8 cellular contexts compared by ENCODE assay signal in the genomic region with DNA sequence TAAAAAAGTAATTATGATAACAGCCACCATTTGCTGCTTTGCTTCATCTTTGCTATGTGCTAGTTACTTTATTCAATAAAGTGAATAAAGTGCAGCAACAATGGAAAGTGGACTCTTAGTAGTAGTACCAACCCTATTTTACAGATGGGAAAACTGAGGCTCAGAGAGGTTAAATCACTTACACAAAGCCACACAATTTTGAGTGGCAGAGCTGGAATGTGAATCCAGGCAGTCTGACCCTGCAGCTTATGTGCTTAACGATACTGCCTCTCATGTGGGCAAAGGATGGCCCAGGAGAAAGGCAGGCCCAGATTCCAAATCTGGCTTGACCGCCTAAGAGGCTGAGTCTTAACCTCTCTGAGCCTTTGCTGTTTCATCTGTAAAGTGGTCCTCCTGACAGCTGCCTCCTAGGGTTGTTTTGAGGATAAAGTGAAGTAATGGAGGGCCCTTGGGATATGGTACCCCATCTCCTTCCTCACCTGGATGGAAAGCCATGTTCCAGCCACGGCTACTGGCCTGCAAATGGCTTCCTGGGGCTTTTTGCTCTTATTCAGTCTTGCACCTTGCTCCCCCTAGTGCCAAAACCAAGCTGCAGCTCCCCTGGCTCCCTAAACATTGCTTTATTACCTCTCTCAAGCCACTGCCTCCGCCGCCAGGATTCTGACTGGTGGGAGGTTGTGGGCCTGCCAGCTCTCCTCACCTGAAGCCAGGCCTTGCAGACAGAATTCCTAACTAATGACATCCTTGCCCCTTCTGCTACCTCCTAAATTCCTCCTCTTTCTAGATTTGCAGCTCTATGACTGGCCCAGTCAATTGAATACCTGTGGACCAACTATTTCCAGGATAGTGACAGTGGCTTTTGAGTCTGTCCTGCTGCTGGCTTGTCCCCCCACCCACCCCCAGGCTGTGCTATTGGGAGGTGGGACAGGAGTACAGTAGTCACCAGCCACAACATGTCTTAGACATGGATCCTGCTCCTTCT.
DNase-seq lines count a peak whose midpoint lies in the region; ATAC-seq and TF ChIP-seq lines count a peak whose summit lies in the region.

No MANE protein-coding gene starts in this region.

- POLR2A ChIA-PET in naive thymus-derived CD4-positive, alpha-beta T cell (lab: Charles Lee): interaction anchor here (0.6 to 2.9 kb wide), 7 partner anchors 23 to 341 kb away, joined by 3 to 33 read pairs (median 3); a partner anchor contains a TSS

- in situ Hi-C loops in gastrocnemius medialis (cut with MboI; ENCODE audit: low sequenced_read_pairs in 4 of 4): no loop called here

- H3K27me3 ChIP-seq in naive thymus-derived CD4-positive, alpha-beta T cell (ENCODE audit: control insufficient read depth in 2 of 2, insufficient read depth in 2 of 2, low read length in 2 of 2): no peaks in the 10 kb centered on the region
- H3K27me3 ChIP-seq in suprapubic skin (no peaks in the 10 kb centered on the region), gastrocnemius medialis (no peaks in the 10 kb centered on the region)

- H3K36me3 ChIP-seq in naive thymus-derived CD4-positive, alpha-beta T cell (ENCODE audit: control insufficient read depth in 2 of 3, insufficient read depth in 3 of 3, low read length in 3 of 3): no peaks in the 10 kb centered on the region
- H3K36me3 ChIP-seq in suprapubic skin: no peaks in the 10 kb centered on the region
- H3K36me3 ChIP-seq in gastrocnemius medialis: no peaks in the 10 kb centered on the region

- H3K4me1 ChIP-seq in naive thymus-derived CD4-positive, alpha-beta T cell (ENCODE audit: control insufficient read depth in 2 of 2, insufficient read depth in 2 of 2, low read length in 2 of 2): no peaks in the 10 kb centered on the region
- H3K4me1 ChIP-seq in suprapubic skin (peaks cover 13% of the 10 kb centered on the region), gastrocnemius medialis (no peaks in the 10 kb centered on the region)

- H3K27me3 Mint-ChIP-seq in activated CD4-positive, alpha-beta T cell treated with anti-CD3 and anti-CD28 coated beads, Interleukin-2, amount 10 ng/mL, durations not matched to agents 24 days and 14 days: no peaks in the 10 kb centered on the region
- H3K27me3 Mint-ChIP-seq in naive thymus-derived CD4-positive, alpha-beta T cell: no peaks in the 10 kb centered on the region

- peaks cover 30% of the 10 kb centered on the region for H3K4me1 Mint-ChIP-seq in activated CD4-positive, alpha-beta T cell treated with anti-CD3 and anti-CD28 coated beads, Interleukin-2, amount 10 ng/mL, durations not matched to agents 24 days and 14 days
- H3K4me1 Mint-ChIP-seq in naive thymus-derived CD4-positive, alpha-beta T cell: peaks cover 10 to 48% (median 26%) of the 10 kb centered on the region in 7 donors

- no peak for TF ChIP-seq EP300 in suprapubic skin (IDR thresholded peaks at IDR 0.05)

- H3K27ac Mint-ChIP-seq in activated CD4-positive, alpha-beta T cell treated with anti-CD3 and anti-CD28 coated beads, Interleukin-2, amount 10 ng/mL, durations not matched to agents 24 days and 14 days: no peak overlapping the region
- H3K27ac Mint-ChIP-seq in naive thymus-derived CD4-positive, alpha-beta T cell: peak overlapping the region in 7 of 9 donors; percentile 34 to 90 (median 57)

- peak; percentile 78 for ATAC-seq in naive thymus-derived CD4-positive, alpha-beta T cell
- no peak for ATAC-seq in gastrocnemius medialis

- TF ChIP-seq POLR2A in suprapubic skin (IDR thresholded peaks at IDR 0.05): no peak
- TF ChIP-seq POLR2A in gastrocnemius medialis (IDR thresholded peaks at IDR 0.05): no peak

- no peak for DNase-seq in AG09319 (ENCODE audit: extremely low read depth, low read depth)
- peak; percentile 16 for DNase-seq in GM19238 (ENCODE audit: insufficient read length, low spot score)
- DNase-seq in NCI-H345 (lab: John Stamatoyannopoulos, UW): peak; percentile 60
- DNase-seq in activated CD4-positive, alpha-beta T cell treated with anti-CD3 and anti-CD28 coated beads, Interleukin-2, amount 10 ng/mL, durations not matched to agents 24 days and 14 days: peak; percentile 89
- DNase-seq in dedifferentiated amniotic fluid mesenchymal stem cell (ENCODE audit: extremely low spot score): peak; percentile 52
- peak; percentile 16 to 69 (median 61) for DNase-seq in naive thymus-derived CD4-positive, alpha-beta T cell
- no peak for DNase-seq in suprapubic skin (ENCODE audit: low spot score in 2 of 2)
- DNase-seq in gastrocnemius medialis: no peak

- no peak overlapping the region for H3K4me3 Mint-ChIP-seq in activated CD4-positive, alpha-beta T cell treated with anti-CD3 and anti-CD28 coated beads, Interleukin-2, amount 10 ng/mL, durations not matched to agents 24 days and 14 days
- peak overlapping the region in 4 of 10 donors; percentile 12 to 48 (median 24) for H3K4me3 Mint-ChIP-seq in naive thymus-derived CD4-positive, alpha-beta T cell

- H3K36me3 Mint-ChIP-seq in activated CD4-positive, alpha-beta T cell treated with anti-CD3 and anti-CD28 coated beads, Interleukin-2, amount 10 ng/mL, durations not matched to agents 24 days and 14 days (ENCODE audit: low read depth): peaks cover 1% of the 10 kb centered on the region
- peaks cover 0 to 15% (median 0%) of the 10 kb centered on the region in 5 donors for H3K36me3 Mint-ChIP-seq in naive thymus-derived CD4-positive, alpha-beta T cell

- H3K9me3 Mint-ChIP-seq in activated CD4-positive, alpha-beta T cell treated with anti-CD3 and anti-CD28 coated beads, Interleukin-2, amount 10 ng/mL, durations not matched to agents 24 days and 14 days: no peaks in the 10 kb centered on the region
- H3K9me3 Mint-ChIP-seq in naive thymus-derived CD4-positive, alpha-beta T cell: peaks cover 0 to 3% (median 0%) of the 10 kb centered on the region in 11 donors

- TF ChIP-seq CTCF in AG09319 (IDR thresholded peaks at IDR 0.05; ENCODE audit: low read depth, low read length): peak; percentile 71
- TF ChIP-seq CTCF in suprapubic skin (IDR thresholded peaks at IDR 0.05): peak; percentile 17 to 56
- TF ChIP-seq CTCF in gastrocnemius medialis (IDR thresholded peaks at IDR 0.05 in 4 of 5, conservative IDR thresholded peaks at IDR 0.05 in 1 of 5): no peak

- CTCF ChIA-PET in naive thymus-derived CD4-positive, alpha-beta T cell (lab: Charles Lee): interaction anchor here (0.6 to 7.5 kb wide), 18 partner anchors 8 to 448 kb away, joined by 3 to 84 read pairs (median 4); no protein-coding TSS in a partner anchor

- intact Hi-C loops in activated CD4-positive, alpha-beta T cell treated with anti-CD3 and anti-CD28 coated beads, Interleukin-2, amount 10 ng/mL, durations not matched to agents 24 days and 14 days (cut with micrococcal nuclease): loop anchor here (1.0 to 10.0 kb wide), 5 partner anchors 30 to 271 kb away; a partner anchor contains a TSS
- intact Hi-C loops in naive thymus-derived CD4-positive, alpha-beta T cell (cut with micrococcal nuclease): loop anchor here (1.0 kb wide), 8 partner anchors 30 to 310 kb away; a partner anchor contains a TSS
- intact Hi-C loops in gastrocnemius medialis (cut with DNase I; ENCODE audit: low total_unique reads): no loop called here

- WGBS in suprapubic skin: 70% methylated on average over 5 of the region's 5 CpGs

- no peaks in the 10 kb centered on the region for H3K9me3 ChIP-seq in naive thymus-derived CD4-positive, alpha-beta T cell (ENCODE audit: control insufficient read depth in 2 of 3, low read length in 3 of 3)
- no peaks in the 10 kb centered on the region for H3K9me3 ChIP-seq in suprapubic skin
- H3K9me3 ChIP-seq in gastrocnemius medialis: no peaks in the 10 kb centered on the region

- H3K4me3 ChIP-seq in naive thymus-derived CD4-positive, alpha-beta T cell (ENCODE audit: low read length): no peak overlapping the region
- H3K4me3 ChIP-seq in suprapubic skin: no peak overlapping the region
- H3K4me3 ChIP-seq in gastrocnemius medialis: no peak overlapping the region

- H3K27ac ChIP-seq in naive thymus-derived CD4-positive, alpha-beta T cell (ENCODE audit: low read depth, low read length): no peak overlapping the region
- H3K27ac ChIP-seq in suprapubic skin (no peak overlapping the region), gastrocnemius medialis (no peak overlapping the region)

Comparison
In these comparisons a context has a peak if more than half of its experiments do, and no peak if none do; other contexts are left out.
1. DNase-seq: peak in GM19238 (single experiment), NCI-H345 (single experiment), activated CD4-positive, alpha-beta T cell treated with anti-CD3 and anti-CD28 coated beads, Interleukin-2, amount 10 ng/mL, durations not matched to agents 24 days and 14 days (single experiment), dedifferentiated amniotic fluid mesenchymal stem cell (single experiment) and naive thymus-derived CD4-positive, alpha-beta T cell (9 of 9); none in AG09319 (single experiment), suprapubic skin (0 of 2) and gastrocnemius medialis (0 of 2).
2. CTCF ChIP-seq: peak in AG09319 (single experiment) and suprapubic skin (2 of 2); none in gastrocnemius medialis (0 of 5).